ENCODE assay signal across 14 cellular contexts in genomic region chr7:106205621-106206222, GRCh38.
DNase-seq lines count a peak whose midpoint lies in the region; TF ChIP-seq lines count a peak whose summit lies in the region.
"Had no signal": no experiment of that assay in that cellular context is flagged by ENCODE, and none has a peak within 500 bp of the region (broad histone marks: within the 10 kb centered on the region; RNA-seq: fewer than 3 reads in every experiment).

No MANE protein-coding gene starts in this region.

- no peaks in the 10 kb centered on the region for H3K27me3 ChIP-seq in ACC112 (ENCODE audit: insufficient read depth, low read length)

- TF ChIP-seq CTCF in GM20000 (IDR thresholded peaks at IDR 0.05; ENCODE audit: extremely low read depth, missing control alignments) = no peak
- TF ChIP-seq CTCF in fibroblast of pulmonary artery (IDR thresholded peaks at IDR 0.05; ENCODE audit: low read length, missing control alignments) = no peak

- H3K4me3 ChIP-seq in ACC112 (ENCODE audit: low read depth, low read length) (peak overlapping the region; percentile 5; the same call in 1 of the 2 replicates), fibroblast of pulmonary artery (replicated peaks; ENCODE audit: low read depth, low read length) (no peak overlapping the region)

- no peaks in the 10 kb centered on the region for H3K36me3 ChIP-seq in ACC112 (ENCODE audit: insufficient read depth, low read length)

- H2AFZ ChIP-seq in ACC112 (ENCODE audit: low read length, unreplicated experiment) = peak overlapping the region; percentile 51

- peak overlapping the region; percentile 6; the same call in 1 of the 2 replicates for H3K27ac ChIP-seq in ACC112 (ENCODE audit: low read depth, low read length)

- no peaks in the 10 kb centered on the region for H3K79me2 ChIP-seq in ACC112 (ENCODE audit: control insufficient read depth, insufficient read depth, low read length, unreplicated experiment)

- peak; percentile 22 for DNase-seq in GM20000 (ENCODE audit: low spot score)
- peak; percentile 71 for DNase-seq in RPMI7951 (ENCODE audit: low read depth)
- peak; percentile 53 for DNase-seq in fibroblast of pulmonary artery (ENCODE audit: low read depth)
- DNase-seq in stimulated activated naive CD4-positive, alpha-beta T cell (lab: John Stamatoyannopoulos, UW) = no peak
- no peak for DNase-seq in SW 1271 (lab: John Stamatoyannopoulos, UW)
- DNase-seq in GOT3 (lab: John Stamatoyannopoulos, UW) = no peak
- DNase-seq in activated effector memory CD4-positive, alpha-beta T cell treated with Interleukin-2 at 50 U/mL for 16 hours = no peak
- DNase-seq: activated CD4-positive, CD25-positive, alpha-beta regulatory T cell; activated T-cell treated with anti-CD3 and anti-CD28 coated beads, Interleukin-2, amount 50 U/mL, for 24 hours; aorta; effector memory CD4-positive, alpha-beta T cell; hypothalamus; nucleus accumbens had no signal

- H3K4me1 ChIP-seq in ACC112 (ENCODE audit: control insufficient read depth, insufficient read depth, low read length, unreplicated experiment) = peaks cover 11% of the 10 kb centered on the region

Comparison
In these comparisons a context has a peak if more than half of its experiments do, and no peak if none do; other contexts are left out.
1. DNase-seq: peak in GM20000 (single experiment), RPMI7951 (single experiment) and fibroblast of pulmonary artery (single experiment); none in stimulated activated naive CD4-positive, alpha-beta T cell (0 of 6), SW 1271 (0 of 2), GOT3 (single experiment) and activated effector memory CD4-positive, alpha-beta T cell treated with Interleukin-2 at 50 U/mL for 16 hours (single experiment).